ENCODE assay signal across 17 cellular contexts in the genomic region with DNA sequence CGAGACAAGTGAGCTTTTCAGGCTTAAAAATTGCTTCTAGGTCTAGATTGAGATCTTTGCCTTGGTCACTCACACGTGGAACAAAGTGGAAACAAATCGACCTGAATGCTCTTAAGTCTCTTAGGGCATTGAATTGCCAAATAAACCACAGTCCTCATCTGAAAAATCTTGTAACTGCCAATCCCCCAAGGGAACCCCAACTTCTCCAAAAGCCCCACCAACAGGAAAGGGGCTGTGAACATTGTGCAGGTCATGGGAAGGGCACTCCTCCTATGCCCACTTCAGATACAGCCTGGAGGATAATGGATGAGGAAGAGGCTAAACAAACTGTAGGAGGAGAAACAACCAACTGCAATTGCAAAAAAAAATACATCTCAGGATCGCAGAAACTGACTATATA.
DNase-seq lines count a peak whose midpoint lies in the region; TF ChIP-seq lines count a peak whose summit lies in the region.
"Had no signal": no experiment of that assay in that cellular context is flagged by ENCODE, and none has a peak within 500 bp of the region (broad histone marks: within the 10 kb centered on the region; RNA-seq: fewer than 3 reads in every experiment).

No MANE protein-coding gene starts in this region.

- no peaks in the 10 kb centered on the region for H4K20me1 ChIP-seq in smooth muscle cell (ENCODE audit: low read depth)

- no peaks in the 10 kb centered on the region for H3K36me3 ChIP-seq in ascending aorta
- no peaks in the 10 kb centered on the region for H3K36me3 ChIP-seq in smooth muscle cell (ENCODE audit: low read depth)
- H3K36me3 ChIP-seq: Peyer's patch had no signal

- H3K4me2 ChIP-seq in smooth muscle cell = peak overlapping the region; percentile 73

- TF ChIP-seq CTCF in ascending aorta (IDR thresholded peaks at IDR 0.05) (no peak), smooth muscle cell (IDR thresholded peaks at IDR 0.05; ENCODE audit: borderline replicate concordance, insufficient read depth, poor library complexity, severe bottlenecking) (no peak)

- no peak overlapping the region for H2AFZ ChIP-seq in smooth muscle cell (ENCODE audit: low read depth)

- 89% methylated on average over 4 of the region's 4 CpGs for WGBS in smooth muscle cell (ENCODE audit: low lambda C conversion rate)

- H3K4me1 ChIP-seq in ascending aorta (peaks cover 0 to 10% of the 10 kb centered on the region in 2 donors), smooth muscle cell (ENCODE audit: low read depth) (peaks cover 40% of the 10 kb centered on the region)
- H3K4me1 ChIP-seq: Peyer's patch had no signal

- H3K27me3 ChIP-seq in ascending aorta (no peaks in the 10 kb centered on the region), smooth muscle cell (ENCODE audit: low read depth) (no peaks in the 10 kb centered on the region)
- H3K27me3 ChIP-seq: Peyer's patch had no signal

- no peaks in the 10 kb centered on the region for H3K79me2 ChIP-seq in smooth muscle cell (ENCODE audit: low read depth)

- DNase-seq in NCI-H1417 (lab: John Stamatoyannopoulos, UW) (peak in 2 of 3 experiments; percentile 14 to 17), NCI-H1417 treated with DMSO at 0.1 percent for 48 hours (lab: John Stamatoyannopoulos, UW) (no peak), Kasumi-1 (lab: John Stamatoyannopoulos, UW) (peak; percentile 8 to 24), ascending aorta (ENCODE audit: low spot score in 2 of 2) (no peak), smooth muscle cell (lab: John Stamatoyannopoulos, UW; ENCODE audit: unreplicated experiment) (no peak), cerebellar cortex (ENCODE audit: low spot score) (no peak), midbrain (lab: John Stamatoyannopoulos, UW) (no peak), H4 (ENCODE audit: low spot score) (no peak)
- DNase-seq: 8988T, Calu3, DND-41, NCI-H1092 treated with DMSO at 0.1 percent for 48 hours, NCI-H187, NCI-H2171 treated with DMSO at 0.1 percent for 48 hours, NCI-H510A, Peyer's patch, SHP77 treated with DMSO at 0.1 percent for 48 hours had no signal

- H3K9ac ChIP-seq in smooth muscle cell (ENCODE audit: low read depth) = peak overlapping the region; percentile 91

- peak overlapping the region; percentile 10 to 17 for H3K27ac ChIP-seq in ascending aorta
- peak overlapping the region; percentile 98 for H3K27ac ChIP-seq in smooth muscle cell (ENCODE audit: low read depth)
- H3K27ac ChIP-seq: Peyer's patch had no signal

- intact Hi-C loops in ascending aorta (cut with DNase I) = no loop called here

- H3K4me3 ChIP-seq in ascending aorta (no peak overlapping the region), smooth muscle cell (no peak overlapping the region)
- H3K4me3 ChIP-seq: Peyer's patch had no signal

- H3F3A ChIP-seq in smooth muscle cell (ENCODE audit: low read depth) = peaks cover 10% of the 10 kb centered on the region

- no peaks in the 10 kb centered on the region for H3K9me3 ChIP-seq in ascending aorta
- H3K9me3 ChIP-seq in smooth muscle cell (replicated peaks; ENCODE audit: low read depth) = no peaks in the 10 kb centered on the region
- H3K9me3 ChIP-seq: Peyer's patch had no signal

Comparison
In these comparisons a context has a peak if more than half of its experiments do, and no peak if none do; other contexts are left out.
1. DNase-seq: peak in NCI-H1417 (2 of 3) and Kasumi-1 (2 of 2); none in NCI-H1417 treated with DMSO at 0.1 percent for 48 hours (single experiment), ascending aorta (0 of 2), smooth muscle cell (single experiment), cerebellar cortex (single experiment), midbrain (single experiment) and H4 (single experiment).